9 cellular contexts compared by ENCODE assay signal in genomic region chr19:19259741-19260140, GRCh38. TPM values are rescaled to one million over a fixed set of nuclear protein-coding genes. Genes with fewer than 3 reads are reported as not detected.
DNase-seq lines count a peak whose midpoint lies in the region; ATAC-seq, FAIRE-seq and TF ChIP-seq lines count a peak whose summit lies in the region.
"Had no signal": no experiment of that assay in that cellular context is flagged by ENCODE, and none has a peak within 500 bp of the region (broad histone marks: within the 10 kb centered on the region; RNA-seq: fewer than 3 reads in every experiment).

No MANE protein-coding gene starts in this region.

- H3K27me3 ChIP-seq in astrocyte (ENCODE audit: insufficient read depth, low read length), result peaks cover 18% of the 10 kb centered on the region

- no peak for FAIRE-seq in astrocyte (lab: Jason Lieb, UNC)

- TF ChIP-seq CTCF in astrocyte (IDR thresholded peaks at IDR 0.05; ENCODE audit: insufficient read depth, low read depth, low read length) (no peak), neural crest cell (conservative IDR thresholded peaks at IDR 0.05) (no peak)

- H3K9me3 ChIP-seq in astrocyte (ENCODE audit: insufficient read depth, low read depth, low read length), result peaks cover 3% of the 10 kb centered on the region

- H3K4me2 ChIP-seq in astrocyte (ENCODE audit: low read length), result no peak overlapping the region

- DNase-seq in DMS53 (lab: John Stamatoyannopoulos, UW) (peak; percentile 69), DMS53 treated with DMSO at 0.1 percent for 48 hours (lab: John Stamatoyannopoulos, UW; ENCODE audit: unreplicated experiment) (no peak), NCI-H146 (lab: John Stamatoyannopoulos, UW) (peak; percentile 38), astrocyte (ENCODE audit: low read depth) (peak; percentile 8), neural crest cell (ENCODE audit: low read depth, low spot score) (no peak), GOT3 (lab: John Stamatoyannopoulos, UW) (no peak)
- no peak for DNase-seq in activated CD8-positive, alpha-beta memory T cell treated with anti-CD3 and anti-CD28 coated beads, Interleukin-2, amount 50 U/mL, for 4 hours

- no peak overlapping the region for H3K27ac Mint-ChIP-seq in astrocyte (ENCODE audit: unreplicated experiment)
- no peak overlapping the region for H3K27ac Mint-ChIP-seq in neural crest cell (ENCODE audit: unreplicated experiment)

- no peak overlapping the region for H3K27ac ChIP-seq in astrocyte (ENCODE audit: low read depth, low read length)
- H3K27ac ChIP-seq: 22Rv1 had no signal

- H3K36me3 ChIP-seq in astrocyte (ENCODE audit: insufficient read depth, low read length), result no peaks in the 10 kb centered on the region

- no peak overlapping the region for H2AFZ ChIP-seq in astrocyte (ENCODE audit: low read depth, low read length)

- no peak for ATAC-seq in HG03095 (IDR thresholded peaks at IDR 0.05; ENCODE audit: unreplicated experiment)

- H3K4me1 Mint-ChIP-seq in astrocyte (ENCODE audit: low read depth, unreplicated experiment), result peaks cover 7% of the 10 kb centered on the region
- H3K4me1 Mint-ChIP-seq in neural crest cell, result peaks cover 28% of the 10 kb centered on the region

- H3K4me1 ChIP-seq in astrocyte (ENCODE audit: insufficient read depth, low read length), result no peaks in the 10 kb centered on the region

- no peak overlapping the region for H3K9ac ChIP-seq in astrocyte (ENCODE audit: low read length)

- H3K27me3 Mint-ChIP-seq in astrocyte (ENCODE audit: low read depth, unreplicated experiment) (peaks cover 55% of the 10 kb centered on the region), neural crest cell (ENCODE audit: low read depth) (peaks cover 73% of the 10 kb centered on the region)

- no peak overlapping the region for H3K4me3 ChIP-seq in astrocyte (ENCODE audit: insufficient read depth, low read depth, low read length)

- H3K79me2 ChIP-seq in astrocyte (ENCODE audit: insufficient read depth, low read length), result no peaks in the 10 kb centered on the region

- peaks cover 6% of the 10 kb centered on the region for H3K9me3 Mint-ChIP-seq in astrocyte (ENCODE audit: unreplicated experiment)
- peaks cover 5% of the 10 kb centered on the region for H3K9me3 Mint-ChIP-seq in neural crest cell

- H3K36me3 Mint-ChIP-seq in astrocyte (ENCODE audit: low read depth, unreplicated experiment), result peaks cover 1% of the 10 kb centered on the region
- H3K36me3 Mint-ChIP-seq in neural crest cell (ENCODE audit: low read depth), result peaks cover 5% of the 10 kb centered on the region

- H3K4me3 Mint-ChIP-seq in astrocyte (ENCODE audit: unreplicated experiment) (no peak overlapping the region), neural crest cell (peak overlapping the region; percentile 75)

- H4K20me1 ChIP-seq in astrocyte (ENCODE audit: insufficient read depth, low read length), result no peaks in the 10 kb centered on the region

RNA-seq across cellular contexts. Expression of gene TM6SF2, which starts 13.4 kb away (rescaled TPM):
- total RNA-seq in astrocyte (4.4 and 5.0 TPM in 2 replicates), neural crest cell (5.5 and 5.7 TPM in 2 replicates)

RNA-seq across cellular contexts. Expression of gene NCAN, which starts 48.0 kb away (rescaled TPM):
- 0.14 TPM in 1 of 2 replicates, not detected in the other for total RNA-seq in astrocyte
- 12.3 and 13.8 TPM in 2 replicates for total RNA-seq in neural crest cell

RNA-seq across cellular contexts. Expression of gene NR2C2AP, which starts 56.5 kb away (rescaled TPM):
- total RNA-seq in astrocyte (4.3 and 5.1 TPM in 2 replicates), neural crest cell (17.6 and 18.6 TPM in 2 replicates)

Comparison
In these comparisons a context has a peak if more than half of its experiments do, and no peak if none do; other contexts are left out.
1. DNase-seq: peak in DMS53 (single experiment), NCI-H146 (single experiment) and astrocyte (single experiment); none in DMS53 treated with DMSO at 0.1 percent for 48 hours (single experiment), neural crest cell (single experiment), GOT3 (single experiment) and activated CD8-positive, alpha-beta memory T cell treated with anti-CD3 and anti-CD28 coated beads, Interleukin-2, amount 50 U/mL, for 4 hours (single experiment).
2. RNA of gene NCAN, which starts 48.0 kb away (total RNA-seq): 12.3 to 13.8 TPM in neural crest cell; 0.14 TPM in astrocyte; every median in the first group is over 10 times any median in the second.